ENCODE assay signal across 16 cellular contexts in genomic region chr5:160306711-160307110, GRCh38. TPM values are rescaled to one million over a fixed set of nuclear protein-coding genes. Genes with fewer than 3 reads are reported as not detected.
A peak's percentile ranks its signal among the peaks of the same experiment; 100 is the strongest.
DNase-seq lines count a peak whose midpoint lies in the region; ATAC-seq, FAIRE-seq and TF ChIP-seq lines count a peak whose summit lies in the region.
"Had no signal": no experiment of that assay in that cellular context is flagged by ENCODE, and none has a peak within 500 bp of the region (broad histone marks: within the 10 kb centered on the region; RNA-seq: fewer than 3 reads in every experiment).

No MANE protein-coding gene starts in this region.

- H3K9me3 ChIP-seq in H1 (ENCODE audit: insufficient read depth in 2 of 2, low read depth in 1 of 2, low read length in 1 of 2) (no peaks in the 10 kb centered on the region), endodermal cell (ENCODE audit: control insufficient read depth, low read length) (no peaks in the 10 kb centered on the region)
- H3K9me3 ChIP-seq: A549 had no signal

- H3K27me3 Mint-ChIP-seq in progenitor cell of endocrine pancreas (no peaks in the 10 kb centered on the region), endodermal cell (ENCODE audit: insufficient read depth) (no peaks in the 10 kb centered on the region)

- TF ChIP-seq RAD21 in H1 (IDR thresholded peaks at IDR 0.05 in 1 of 2, conservative IDR thresholded peaks at IDR 0.05 in 1 of 2; ENCODE audit: low read depth in 2 of 2, low read length in 2 of 2), result no peak

- H3K4me1 ChIP-seq in H1 (replicated peaks in 1 of 4; ENCODE audit: control insufficient read depth in 3 of 4, insufficient read depth in 4 of 4, low read length in 3 of 4), result peaks cover 2 to 5% (median 4%) of the 10 kb centered on the region in 4 experiments; a peak in 5 of 7 replicates
- peaks cover 7% of the 10 kb centered on the region for H3K4me1 ChIP-seq in endodermal cell (ENCODE audit: control insufficient read depth, insufficient read depth, low read length)

- CTCF ChIA-PET in H1 (lab: Charles Lee; ENCODE audit: partially characterized antibody), result interaction anchor here (1.2 to 3.5 kb wide), 6 partner anchors 10 to 39 kb away, joined by 3 to 17 read pairs (median 5); no protein-coding TSS in a partner anchor

- 89% methylated on average over 4 of the region's 4 CpGs; no CpG with 5 or more reads in 1 of the 2 experiments for WGBS in H1 (ENCODE audit: extremely low coverage in 1 of 2, insufficient coverage in 1 of 2, insufficient read length in 1 of 2, insufficient replicate concordance in 2 of 2, low coverage in 1 of 2, low lambda C conversion rate in 2 of 2, missing lambda C conversion rate in 1 of 2), 2 experiments
- whole genome bisulfite sequencing in endodermal cell (ENCODE audit: insufficient coverage in 1 of 2, insufficient read length in 1 of 2), 2 experiments, result 69 to 83% methylated on average over 2 to 4 of the region's 4 CpGs

- no peak overlapping the region for H2AFZ ChIP-seq in H1 (ENCODE audit: low read length)

- peaks cover 21% of the 10 kb centered on the region for H3K79me1 ChIP-seq in H1 (ENCODE audit: low read depth, low read length)

- peaks cover 15 to 34% of the 10 kb centered on the region in 2 experiments for H4K20me1 ChIP-seq in H1 (replicated peaks in 1 of 2; ENCODE audit: control insufficient read depth in 1 of 2, insufficient read depth in 2 of 2, low read length in 2 of 2)

- no peak overlapping the region for H4K91ac ChIP-seq in H1 (replicated peaks; ENCODE audit: insufficient read length, low read length)

- no peak for TF ChIP-seq POLR2A in H1 (IDR thresholded peaks at IDR 0.05; ENCODE audit: control extremely low read depth in 1 of 2, low read depth in 2 of 2, low read length in 2 of 2)

- H3K4me3 ChIP-seq in H1 (ENCODE audit: extremely low read depth in 1 of 4, insufficient read depth in 2 of 4, low read depth in 3 of 4, low read length in 4 of 4), result no peak overlapping the region
- no peak overlapping the region for H3K4me3 ChIP-seq in endodermal cell (ENCODE audit: low read length)
- H3K4me3 ChIP-seq: A549 had no signal

- no peak overlapping the region for H3K4me2 ChIP-seq in H1 (ENCODE audit: insufficient read depth in 1 of 2, low read depth in 2 of 2, low read length in 2 of 2)
- H3K4me2 ChIP-seq: A549 had no signal

- TF ChIP-seq CTCF in H1 (IDR thresholded peaks at IDR 0.05; ENCODE audit: control extremely low read depth in 1 of 3, insufficient read depth in 1 of 3, low read depth in 1 of 3, low read length in 3 of 3) (no peak), progenitor cell of endocrine pancreas (IDR thresholded peaks at IDR 0.05; ENCODE audit: unreplicated experiment) (no peak), endodermal cell (conservative IDR thresholded peaks at IDR 0.05) (no peak), GM20000 (IDR thresholded peaks at IDR 0.05; ENCODE audit: extremely low read depth, missing control alignments) (no peak)

- peaks cover 4 to 50% (median 23%) of the 10 kb centered on the region in 4 experiments; a peak in 7 of 8 replicates for H3K36me3 ChIP-seq in H1 (ENCODE audit: control insufficient read depth in 2 of 4, insufficient read depth in 4 of 4, low read length in 3 of 4)
- H3K36me3 ChIP-seq in endodermal cell (ENCODE audit: control insufficient read depth, insufficient read depth, low read length), result peaks cover 4% of the 10 kb centered on the region

- no peak for FAIRE-seq in H1 (lab: Jason Lieb, UNC)
- FAIRE-seq: A549, GM12892, H54 had no signal

- H2BK120ac ChIP-seq in H1 (replicated peaks; ENCODE audit: low read depth, low read length), result no peak overlapping the region

- no peak overlapping the region for H2BK20ac ChIP-seq in H1 (ENCODE audit: low read length)

- H3K27ac Mint-ChIP-seq in progenitor cell of endocrine pancreas (peak overlapping the region; percentile 80), endodermal cell (no peak overlapping the region)
- H3K27ac Mint-ChIP-seq: CD14-positive monocyte; CD8-positive, alpha-beta T cell had no signal

- H3K56ac ChIP-seq in H1 (replicated peaks; ENCODE audit: insufficient read length, low read depth, low read length), result no peak overlapping the region

- no peak overlapping the region for H2BK12ac ChIP-seq in H1 (ENCODE audit: low read depth, low read length)

- H2AK5ac ChIP-seq in H1 (ENCODE audit: low read depth, low read length), result no peak overlapping the region

- no peak for DNase-seq in H1 (ENCODE audit: low read depth in 1 of 2, low spot score in 2 of 2)
- no peak for DNase-seq in left colon
- no peak for DNase-seq in progenitor cell of endocrine pancreas (ENCODE audit: low spot score, unreplicated experiment)
- no peak for DNase-seq in endodermal cell
- no peak for DNase-seq in inferior parietal cortex (ENCODE audit: extremely low spot score)
- no peak for DNase-seq in GM20000 (ENCODE audit: low spot score)
- DNase-seq: CD8-positive, alpha-beta T cell; COR-L47; DND-41; GDM1 had no signal

- H3K23ac ChIP-seq in H1 (ENCODE audit: insufficient read length), result no peak overlapping the region

- TF ChIP-seq EP300 in H1 (IDR thresholded peaks at IDR 0.05; ENCODE audit: borderline replicate concordance in 1 of 2, low read depth in 2 of 2, low read length in 2 of 2), result no peak

- H3K18ac ChIP-seq in H1 (ENCODE audit: extremely low read depth, low read length), result no peak overlapping the region

- ATAC-seq in left colon, result peak; percentile 89
- ATAC-seq: A549; CD8-positive, alpha-beta T cell; HCT116 had no signal

- H3K27me3 ChIP-seq in H1 (replicated peaks in 1 of 4; ENCODE audit: control insufficient read depth in 3 of 4, extremely low read depth in 1 of 4, insufficient read depth in 3 of 4, low read length in 3 of 4), result no peaks in the 10 kb centered on the region
- no peaks in the 10 kb centered on the region for H3K27me3 ChIP-seq in endodermal cell (ENCODE audit: control insufficient read depth, insufficient read depth, low read length, poor library complexity, severe bottlenecking)

- H3K4ac ChIP-seq in H1 (replicated peaks; ENCODE audit: insufficient read length, low read depth, low read length), result no peak overlapping the region

- H3K79me2 ChIP-seq in H1 (ENCODE audit: control insufficient read depth in 1 of 2, insufficient read depth in 2 of 2, low read length in 2 of 2), result peaks cover 21 to 89% of the 10 kb centered on the region in 2 experiments

- no peak overlapping the region for H3K14ac ChIP-seq in H1 (ENCODE audit: insufficient read length)

- no peak overlapping the region for H3K9ac ChIP-seq in H1 (replicated peaks in 1 of 4; ENCODE audit: extremely low read depth in 1 of 4, low read depth in 3 of 4, low read length in 3 of 4)
- H3K9ac ChIP-seq in endodermal cell (ENCODE audit: extremely low read depth, low read length, poor library complexity, severe bottlenecking), result no peak overlapping the region

- POLR2A ChIA-PET in H1 (lab: Charles Lee; ENCODE audit: partially characterized antibody), result interaction anchor here (1.1 to 2.3 kb wide), 4 partner anchors 10 to 39 kb away, joined by 3 to 6 read pairs (median 4); no protein-coding TSS in a partner anchor

- no peak overlapping the region for H3K4me3 Mint-ChIP-seq in progenitor cell of endocrine pancreas (ENCODE audit: low read depth)
- H3K4me3 Mint-ChIP-seq in endodermal cell, result no peak overlapping the region
- H3K4me3 Mint-ChIP-seq: CD14-positive monocyte; CD8-positive, alpha-beta T cell had no signal

- H3K27ac ChIP-seq in H1 (ENCODE audit: low read depth, low read length) (no peak overlapping the region), endodermal cell (ENCODE audit: low read depth, low read length) (no peak overlapping the region)
- H3K27ac ChIP-seq: A549, HL-60 had no signal

- no peaks in the 10 kb centered on the region for H3K9me3 Mint-ChIP-seq in progenitor cell of endocrine pancreas (ENCODE audit: low read depth)
- H3K9me3 Mint-ChIP-seq in endodermal cell, result no peaks in the 10 kb centered on the region
- H3K9me3 Mint-ChIP-seq: CD8-positive, alpha-beta T cell had no signal

- peaks cover 18% of the 10 kb centered on the region for H3K36me3 Mint-ChIP-seq in progenitor cell of endocrine pancreas (ENCODE audit: insufficient read depth)
- peaks cover 18% of the 10 kb centered on the region for H3K36me3 Mint-ChIP-seq in endodermal cell (ENCODE audit: low read depth)
- H3K36me3 Mint-ChIP-seq: CD8-positive, alpha-beta T cell had no signal

- no peak overlapping the region for H2BK5ac ChIP-seq in H1 (ENCODE audit: low read depth, low read length)

- H4K5ac ChIP-seq in H1 (ENCODE audit: insufficient read length, low read depth, low read length), result peak overlapping the region; percentile 11

- H3K4me1 Mint-ChIP-seq in progenitor cell of endocrine pancreas (ENCODE audit: low read depth), result peaks cover 29% of the 10 kb centered on the region
- peaks cover 22% of the 10 kb centered on the region for H3K4me1 Mint-ChIP-seq in endodermal cell

- no peak overlapping the region for H2BK15ac ChIP-seq in H1 (ENCODE audit: low read length)

- no peak overlapping the region for H4K8ac ChIP-seq in H1 (ENCODE audit: extremely low read depth, insufficient read depth, low read length)

- H3K23me2 ChIP-seq in H1 (ENCODE audit: low read depth, low read length), result peaks cover 2% of the 10 kb centered on the region; the same call in 1 of the 2 replicates

- intact Hi-C loops in left colon (cut with DNase I, micrococcal nuclease), result no loop called here

TF ChIP-seq in H1, 55 proteins besides CTCF, POLR2A, EP300 and RAD21 (continues in another document):
- TF ChIP-seq YY1 (IDR thresholded peaks at IDR 0.05; ENCODE audit: low read depth, low read length) (no peak), POLR2AphosphoS5 (IDR thresholded peaks at IDR 0.05; ENCODE audit: low read depth, low read length) (no peak), BCL11A (IDR thresholded peaks at IDR 0.05; ENCODE audit: low read depth in 2 of 2, low read length in 2 of 2) (no peak), ZNF274 (IDR thresholded peaks at IDR 0.05; ENCODE audit: borderline replicate concordance, extremely low read depth, low read length) (no peak), CBX8 (IDR thresholded peaks at IDR 0.05; ENCODE audit: borderline replicate concordance, low read depth, low read length) (no peak), PHF8 (conservative IDR thresholded peaks at IDR 0.05; ENCODE audit: low read depth, low read length) (no peak), EZH2 (IDR thresholded peaks at IDR 0.05; ENCODE audit: low read depth, low read length, severe bottlenecking) (no peak)

RNA-seq across cellular contexts. Expression of gene CCNJL, which starts 5.7 kb away (rescaled TPM):
- total RNA-seq in H1 (2021; fragmentation: NEBNext Ultra II Directional; extraction: Animal tissue kit (Norgen Biotek cat#: 25700)), result 34.6 and 36.2 TPM in 2 replicates
- 44.7 and 54.7 TPM in 2 replicates for polyA plus RNA-seq in H1 (2011; rRNA removed)
- polyA plus RNA-seq in H1 (2011; cell fraction: cytosol; rRNA removed), result 28.0 TPM
- 37.7 TPM for polyA plus RNA-seq in H1 (2011; cell fraction: nucleus; rRNA removed)
- 20.9 to 32.3 TPM (median 28.8 TPM) in 4 replicates for polyA plus RNA-seq in H1 (2012, experiment 1 of 2)
- polyA plus RNA-seq in H1 (2012, experiment 2 of 2), result 33.2 TPM
- 25.1 TPM for polyA plus RNA-seq in H1 (2013, experiment 1 of 2)
- 28.5 TPM for polyA plus RNA-seq in H1 (2013, experiment 2 of 2)
- 39.3 and 40.1 TPM in 2 replicates for polyA minus RNA-seq in H1 (2011; rRNA and poly(A)+ RNA removed)
- polyA minus RNA-seq in H1 (2011; cell fraction: cytosol; rRNA and poly(A)+ RNA removed), result 23.5 TPM
- 35.4 TPM for polyA minus RNA-seq in H1 (2011; cell fraction: nucleus; rRNA and poly(A)+ RNA removed)
- total RNA-seq in left colon (10 to 100 TPM; 19.0 to 27.7 TPM), progenitor cell of endocrine pancreas (23.1 and 29.0 TPM in 2 replicates), endodermal cell (10 to 100 TPM; 14.1 to 18.7 TPM)
- 19.3 TPM for polyA plus RNA-seq in endodermal cell (2013, experiment 1 of 2)
- 18.7 TPM for polyA plus RNA-seq in endodermal cell (2013, experiment 2 of 2)
- total RNA-seq: CD8-positive, alpha-beta T cell had no signal
- polyA plus RNA-seq: CD14-positive monocyte had no signal
